ENCODE assay signal across 13 cellular contexts in the genomic region with DNA sequence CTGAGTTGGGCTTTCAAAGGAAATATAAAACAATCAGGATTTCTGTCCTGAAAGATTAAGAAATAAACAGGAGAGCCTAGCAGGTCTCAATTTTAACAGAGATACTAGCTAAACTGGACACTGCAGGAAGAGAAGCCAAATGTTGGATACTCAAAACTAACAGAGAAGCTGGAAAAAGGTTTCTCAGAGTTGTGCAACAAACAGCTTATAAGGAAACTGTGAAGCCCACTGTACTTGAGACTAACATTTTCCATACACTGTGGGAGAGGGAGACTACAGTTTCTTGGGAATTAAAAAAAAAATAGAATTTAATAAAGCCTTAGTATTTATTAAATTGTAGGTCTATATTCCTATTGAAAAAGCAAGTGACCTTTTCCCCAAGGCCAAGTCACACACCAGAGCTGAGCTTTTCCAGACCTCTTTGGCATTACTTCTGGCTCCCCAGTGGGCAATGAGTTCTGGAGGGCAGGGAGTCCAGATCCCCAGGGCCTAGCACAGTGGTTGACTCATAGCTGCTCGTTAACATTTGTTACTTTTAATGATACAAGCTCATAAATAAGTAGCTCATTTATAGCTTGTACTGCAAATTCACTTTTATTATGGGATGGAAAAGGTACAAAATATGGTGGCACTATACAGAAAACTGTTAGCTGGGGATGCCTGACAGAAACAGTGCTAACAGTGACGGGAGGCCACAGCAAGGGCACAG.
DNase-seq lines count a peak whose midpoint lies in the region; ATAC-seq and TF ChIP-seq lines count a peak whose summit lies in the region.
"Had no signal": no experiment of that assay in that cellular context is flagged by ENCODE, and none has a peak within 500 bp of the region (broad histone marks: within the 10 kb centered on the region; RNA-seq: fewer than 3 reads in every experiment).

No MANE protein-coding gene starts in this region.

- no peaks in the 10 kb centered on the region for H3K9me3 ChIP-seq in left lung
- H3K9me3 ChIP-seq in testis: no peaks in the 10 kb centered on the region
- H3K9me3 ChIP-seq: Caco-2, HAP-1 had no signal

- H3K27me3 ChIP-seq in left lung (no peaks in the 10 kb centered on the region), testis (no peaks in the 10 kb centered on the region)

- intact Hi-C loops in left lung (cut with DNase I) (no loop called here), testis (cut with DNase I; ENCODE audit: low total_unique reads) (no loop called here)

- 39 to 41% methylated on average over 2 of the region's 2 CpGs for WGBS in testis, 2 donors

- H3K4me1 ChIP-seq in left lung (peaks cover 0 to 6% of the 10 kb centered on the region in 2 donors), testis (peaks cover 14% of the 10 kb centered on the region)
- H3K4me1 ChIP-seq: Caco-2, HAP-1 had no signal

- CTCF ChIA-PET in HEK293T (lab: Yijun Ruan, JAX) (interaction anchor here (0.6 to 1.3 kb wide), 5 partner anchors 10 to 142 kb away, joined by 3 to 8 read pairs (median 3); no protein-coding TSS in a partner anchor), WTC11 (lab: Charles Lee) (no interaction called here)

- H3K4me3 ChIP-seq in coronary artery (no peak overlapping the region), left lung (no peak overlapping the region), testis (no peak overlapping the region)
- H3K4me3 ChIP-seq: HAP-1 had no signal

- no peaks in the 10 kb centered on the region for H3K36me3 Mint-ChIP-seq in WTC11

- H3K4me1 Mint-ChIP-seq in WTC11: no peaks in the 10 kb centered on the region

- POLR2A ChIA-PET in HEK293T (lab: Yijun Ruan, JAX) (interaction anchor here (3.1 kb wide), 1 partner anchor 68 kb away, joined by 10 read pairs; a partner anchor contains a TSS), WTC11 (lab: Charles Lee) (no interaction called here)

- peak overlapping the region; percentile 6 to 61 for H3K27ac ChIP-seq in coronary artery
- peak overlapping the region in 1 of 2 donors; percentile 45 for H3K27ac ChIP-seq in left lung
- peak overlapping the region in 1 of 2 donors; percentile 36 for H3K27ac ChIP-seq in testis

- H3K4me3 Mint-ChIP-seq in WTC11: no peak overlapping the region
- H3K4me3 Mint-ChIP-seq: activated naive CD8-positive, alpha-beta T cell; endodermal cell; IgD-negative memory B cell; naive thymus-derived CD8-positive, alpha-beta T cell had no signal

- H3K27ac Mint-ChIP-seq in WTC11: no peak overlapping the region
- H3K27ac Mint-ChIP-seq: endodermal cell, IgD-negative memory B cell had no signal

- DNase-seq in HEK293T (ENCODE audit: extremely low spot score): peak; percentile 50
- no peak for DNase-seq in coronary artery (ENCODE audit: low spot score)
- no peak for DNase-seq in left lung
- DNase-seq in testis: peak; percentile 27
- DNase-seq in RKO (ENCODE audit: low spot score): no peak
- DNase-seq in HT-29 (ENCODE audit: low spot score): no peak
- no peak for DNase-seq in WTC11 (ENCODE audit: low spot score)
- DNase-seq: Caco-2; endodermal cell; naive thymus-derived CD8-positive, alpha-beta T cell had no signal

- H3K27me3 Mint-ChIP-seq in WTC11 (ENCODE audit: low read depth): no peaks in the 10 kb centered on the region
- H3K27me3 Mint-ChIP-seq: activated naive CD8-positive, alpha-beta T cell; IgD-negative memory B cell; naive thymus-derived CD8-positive, alpha-beta T cell had no signal

- H3K9me3 Mint-ChIP-seq in WTC11: no peaks in the 10 kb centered on the region
- H3K9me3 Mint-ChIP-seq: endodermal cell; IgD-negative memory B cell; naive thymus-derived CD8-positive, alpha-beta T cell had no signal

- no peak for TF ChIP-seq POLR2A in testis (IDR thresholded peaks at IDR 0.05)

- TF ChIP-seq CTCF in coronary artery (IDR thresholded peaks at IDR 0.05): no peak
- TF ChIP-seq CTCF in left lung (IDR thresholded peaks at IDR 0.05): no peak
- TF ChIP-seq CTCF in testis (IDR thresholded peaks at IDR 0.05): no peak
- TF ChIP-seq CTCF in WTC11 (IDR thresholded peaks at IDR 0.05): no peak

- ATAC-seq in left lung (peak; percentile 54), WTC11 (no peak)
- ATAC-seq: naive thymus-derived CD8-positive, alpha-beta T cell had no signal

- H3K36me3 ChIP-seq in left lung (peaks cover 0 to 51% of the 10 kb centered on the region in 2 donors), testis (ENCODE audit: low read depth, missing control alignments) (no peaks in the 10 kb centered on the region)

TF ChIP-seq in HEK293T, 16 proteins besides CTCF, POLR2A, EP300 and RAD21:
- TF ChIP-seq HDGF (IDR thresholded peaks at IDR 0.05; ENCODE audit: borderline replicate concordance) (no peak), ARNT (IDR thresholded peaks at IDR 0.05) (peak; percentile 73; the same call in 1 of the 2 replicates), BHLHE40 (IDR thresholded peaks at IDR 0.05; ENCODE audit: borderline replicate concordance) (no peak), LEF1 (IDR thresholded peaks at IDR 0.05; ENCODE audit: borderline replicate concordance) (no peak), CTBP1 (IDR thresholded peaks at IDR 0.05; ENCODE audit: borderline replicate concordance) (peak; percentile 51; the same call in 1 of the 2 replicates)
- TF ChIP-seq, protein P1, sequence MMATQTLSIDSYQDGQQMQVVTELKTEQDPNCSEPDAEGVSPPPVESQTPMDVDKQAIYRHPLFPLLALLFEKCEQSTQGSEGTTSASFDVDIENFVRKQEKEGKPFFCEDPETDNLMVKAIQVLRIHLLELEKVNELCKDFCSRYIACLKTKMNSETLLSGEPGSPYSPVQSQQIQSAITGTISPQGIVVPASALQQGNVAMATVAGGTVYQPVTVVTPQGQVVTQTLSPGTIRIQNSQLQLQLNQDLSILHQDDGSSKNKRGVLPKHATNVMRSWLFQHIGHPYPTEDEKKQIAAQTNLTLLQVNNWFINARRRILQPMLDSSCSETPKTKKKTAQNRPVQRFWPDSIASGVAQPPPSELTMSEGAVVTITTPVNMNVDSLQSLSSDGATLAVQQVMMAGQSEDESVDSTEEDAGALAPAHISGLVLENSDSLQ (IDR thresholded peaks at IDR 0.05): peak; percentile 71
TF ChIP-seq in HEK293T: peak in this region for 3.

TF ChIP-seq in WTC11, 78 proteins besides CTCF, POLR2A, EP300 and RAD21:
- TF ChIP-seq, protein P2, sequence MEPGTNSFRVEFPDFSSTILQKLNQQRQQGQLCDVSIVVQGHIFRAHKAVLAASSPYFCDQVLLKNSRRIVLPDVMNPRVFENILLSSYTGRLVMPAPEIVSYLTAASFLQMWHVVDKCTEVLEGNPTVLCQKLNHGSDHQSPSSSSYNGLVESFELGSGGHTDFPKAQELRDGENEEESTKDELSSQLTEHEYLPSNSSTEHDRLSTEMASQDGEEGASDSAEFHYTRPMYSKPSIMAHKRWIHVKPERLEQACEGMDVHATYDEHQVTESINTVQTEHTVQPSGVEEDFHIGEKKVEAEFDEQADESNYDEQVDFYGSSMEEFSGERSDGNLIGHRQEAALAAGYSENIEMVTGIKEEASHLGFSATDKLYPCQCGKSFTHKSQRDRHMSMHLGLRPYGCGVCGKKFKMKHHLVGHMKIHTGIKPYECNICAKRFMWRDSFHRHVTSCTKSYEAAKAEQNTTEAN (CRISPR knock-in tag; IDR thresholded peaks at IDR 0.05): no peak
- TF ChIP-seq, protein P3, sequence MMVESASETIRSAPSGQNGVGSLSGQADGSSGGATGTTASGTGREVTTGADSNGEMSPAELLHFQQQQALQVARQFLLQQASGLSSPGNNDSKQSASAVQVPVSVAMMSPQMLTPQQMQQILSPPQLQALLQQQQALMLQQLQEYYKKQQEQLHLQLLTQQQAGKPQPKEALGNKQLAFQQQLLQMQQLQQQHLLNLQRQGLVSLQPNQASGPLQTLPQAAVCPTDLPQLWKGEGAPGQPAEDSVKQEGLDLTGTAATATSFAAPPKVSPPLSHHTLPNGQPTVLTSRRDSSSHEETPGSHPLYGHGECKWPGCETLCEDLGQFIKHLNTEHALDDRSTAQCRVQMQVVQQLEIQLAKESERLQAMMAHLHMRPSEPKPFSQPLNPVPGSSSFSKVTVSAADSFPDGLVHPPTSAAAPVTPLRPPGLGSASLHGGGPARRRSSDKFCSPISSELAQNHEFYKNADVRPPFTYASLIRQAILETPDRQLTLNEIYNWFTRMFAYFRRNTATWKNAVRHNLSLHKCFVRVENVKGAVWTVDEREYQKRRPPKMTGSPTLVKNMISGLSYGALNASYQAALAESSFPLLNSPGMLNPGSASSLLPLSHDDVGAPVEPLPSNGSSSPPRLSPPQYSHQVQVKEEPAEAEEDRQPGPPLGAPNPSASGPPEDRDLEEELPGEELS (CRISPR knock-in tag; IDR thresholded peaks at IDR 0.05): no peak
- TF ChIP-seq ZNF232 (CRISPR knock-in tag; IDR thresholded peaks at IDR 0.05): no peak
- no peak for TF ChIP-seq IRF2 (CRISPR knock-in tag; IDR thresholded peaks at IDR 0.05; ENCODE audit: borderline replicate concordance, low read depth)
- TF ChIP-seq TP53 (CRISPR knock-in tag; IDR thresholded peaks at IDR 0.05): no peak
- TF ChIP-seq ZNF416 (CRISPR knock-in tag; IDR thresholded peaks at IDR 0.05): no peak
- TF ChIP-seq SP1 (CRISPR knock-in tag; conservative IDR thresholded peaks at IDR 0.05): no peak
- TF ChIP-seq, protein P4, sequence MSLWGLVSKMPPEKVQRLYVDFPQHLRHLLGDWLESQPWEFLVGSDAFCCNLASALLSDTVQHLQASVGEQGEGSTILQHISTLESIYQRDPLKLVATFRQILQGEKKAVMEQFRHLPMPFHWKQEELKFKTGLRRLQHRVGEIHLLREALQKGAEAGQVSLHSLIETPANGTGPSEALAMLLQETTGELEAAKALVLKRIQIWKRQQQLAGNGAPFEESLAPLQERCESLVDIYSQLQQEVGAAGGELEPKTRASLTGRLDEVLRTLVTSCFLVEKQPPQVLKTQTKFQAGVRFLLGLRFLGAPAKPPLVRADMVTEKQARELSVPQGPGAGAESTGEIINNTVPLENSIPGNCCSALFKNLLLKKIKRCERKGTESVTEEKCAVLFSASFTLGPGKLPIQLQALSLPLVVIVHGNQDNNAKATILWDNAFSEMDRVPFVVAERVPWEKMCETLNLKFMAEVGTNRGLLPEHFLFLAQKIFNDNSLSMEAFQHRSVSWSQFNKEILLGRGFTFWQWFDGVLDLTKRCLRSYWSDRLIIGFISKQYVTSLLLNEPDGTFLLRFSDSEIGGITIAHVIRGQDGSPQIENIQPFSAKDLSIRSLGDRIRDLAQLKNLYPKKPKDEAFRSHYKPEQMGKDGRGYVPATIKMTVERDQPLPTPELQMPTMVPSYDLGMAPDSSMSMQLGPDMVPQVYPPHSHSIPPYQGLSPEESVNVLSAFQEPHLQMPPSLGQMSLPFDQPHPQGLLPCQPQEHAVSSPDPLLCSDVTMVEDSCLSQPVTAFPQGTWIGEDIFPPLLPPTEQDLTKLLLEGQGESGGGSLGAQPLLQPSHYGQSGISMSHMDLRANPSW (CRISPR knock-in tag; conservative IDR thresholded peaks at IDR 0.05; ENCODE audit: low read depth): no peak
- no peak for TF ChIP-seq FOXP1 (CRISPR knock-in tag; IDR thresholded peaks at IDR 0.05; ENCODE audit: borderline replicate concordance)
- no peak for TF ChIP-seq ZNF423 (CRISPR knock-in tag; IDR thresholded peaks at IDR 0.05)
- no peak for TF ChIP-seq ZNF138 (CRISPR knock-in tag; conservative IDR thresholded peaks at IDR 0.05)

Comparison
In these comparisons a context has a peak if more than half of its experiments do, and no peak if none do; other contexts are left out.
1. DNase-seq: peak in HEK293T (single experiment) and testis (single experiment); none in coronary artery (single experiment), left lung (0 of 2), RKO (single experiment), HT-29 (single experiment) and WTC11 (single experiment).